Comparison of ENCODE assay signal across 38 cellular contexts in the genomic region with DNA sequence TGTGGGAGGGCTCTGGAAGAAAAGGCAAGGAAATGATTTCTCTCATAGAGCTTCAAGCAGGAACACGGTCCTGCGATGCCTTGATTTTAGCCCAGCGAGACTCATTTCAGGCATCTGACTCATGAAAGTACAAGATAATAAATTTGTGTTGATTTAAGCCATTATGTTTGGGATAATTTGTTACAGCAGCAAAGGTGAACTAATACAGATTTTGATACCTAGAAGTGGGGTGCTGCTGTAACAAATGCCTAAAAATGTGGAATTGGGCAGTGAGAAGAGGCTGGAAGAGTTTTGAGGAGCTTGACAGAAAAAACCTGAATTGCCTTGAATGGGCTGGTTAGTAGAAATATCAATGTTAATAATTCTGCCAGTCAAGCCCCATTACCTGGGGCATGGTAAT.
"Had no signal": no experiment of that assay in that cellular context is flagged by ENCODE, and none has a peak within 500 bp of the region (broad histone marks: within the 10 kb centered on the region; RNA-seq: fewer than 3 reads in every experiment).

No MANE protein-coding gene starts in this region.

- H3K9me3 Mint-ChIP-seq: activated naive CD4-positive, alpha-beta T cell treated with anti-CD3 and anti-CD28 coated beads, Interleukin-2, amount 10 ng/mL, durations not matched to agents 7 days and 5 days; activated T-helper 1 cell treated with anti-CD3 and anti-CD28 coated beads, Interleukin-12 subunit alpha, Interleukin-12 subunit beta, Interleukin-2, Interleukin-4 antibody, amounts not matched to agents 30 ng/mL and 10 ng/mL and 1 ng/mL, durations not matched to agents 14 hours and 24 hours and 36 hours; central memory CD8-positive, alpha-beta T cell had no signal

- H3K4me1 Mint-ChIP-seq: activated T-helper 17 cell treated with anti-CD3 and anti-CD28 coated beads, Interleukin-2, amount 50 U/mL, for 72 hours; brain; central memory CD8-positive, alpha-beta T cell had no signal

- H3K27ac Mint-ChIP-seq: activated naive CD4-positive, alpha-beta T cell treated with anti-CD3 and anti-CD28 coated beads for 36 hours; activated naive CD4-positive, alpha-beta T cell treated with anti-CD3 and anti-CD28 coated beads, Interleukin-2, amount 10 ng/mL, durations not matched to agents 7 days and 5 days; activated naive CD4-positive, alpha-beta T cell treated with anti-CD3 and anti-CD28 coated beads, Interleukin-2, amount 50 U/mL, for 24 hours; activated naive CD8-positive, alpha-beta T cell; activated naive CD8-positive, alpha-beta T cell treated with anti-CD3 and anti-CD28 coated beads, Interleukin-2, amount 50 U/mL, for 24 hours; activated T-cell treated with anti-CD3 and anti-CD28 coated beads, Interleukin-2, amount 50 U/mL, for 24 hours; activated T-cell treated with anti-CD3 and anti-CD28 coated beads, Interleukin-2, amount 50 U/mL, for 72 hours; activated T-helper 1 cell treated with anti-CD3 and anti-CD28 coated beads, Interleukin-12 subunit alpha, Interleukin-12 subunit beta, Interleukin-2, Interleukin-4 antibody, amounts not matched to agents 30 ng/mL and 10 ng/mL and 1 ng/mL, durations not matched to agents 14 hours and 24 hours and 36 hours; activated T-helper 17 cell treated with anti-CD3 and anti-CD28 coated beads, Interleukin-2, amount 50 U/mL, for 72 hours; activated T-helper 2 cell treated with anti-CD3 and anti-CD28 coated beads, Interferon-gamma antibody, Interleukin-2, Interleukin-4, amounts not matched to agents 10 μg/mL and 5 μg/mL and 100 μg/mL, durations not matched to agents 14 hours and 24 hours and 36 hours; brain had no signal

- H3K36me3 ChIP-seq: adrenal gland, ascending aorta, brain microvascular endothelial cell, breast epithelium, cardiac muscle cell had no signal

- H3K36me3 Mint-ChIP-seq: activated naive CD4-positive, alpha-beta T cell treated with anti-CD3 and anti-CD28 coated beads, Interleukin-2, amount 10 ng/mL, durations not matched to agents 7 days and 5 days; brain had no signal

- ATAC-seq: activated naive CD8-positive, alpha-beta T cell treated with anti-CD3 and anti-CD28 coated beads, Interleukin-2, amount 50 U/mL, for 24 hours; activated T-cell treated with anti-CD3 and anti-CD28 coated beads, Interleukin-2, amount 50 U/mL, for 4 hours; activated T-cell treated with anti-CD3 and anti-CD28 coated beads, Interleukin-2, amount 50 U/mL, for 72 hours; activated T-helper 17 cell treated with anti-CD3 and anti-CD28 coated beads, Interleukin-2, amount 50 U/mL, for 72 hours; body of pancreas had no signal

- H3K4me1 ChIP-seq: adrenal gland, ascending aorta, body of pancreas, breast epithelium had no signal

- H3K4me3 ChIP-seq: adrenal gland, ascending aorta, body of pancreas, breast epithelium, cardiac muscle cell had no signal

- H3K27ac ChIP-seq: adrenal gland, ascending aorta, body of pancreas, brain microvascular endothelial cell, breast epithelium, cardiac muscle cell had no signal

- FAIRE-seq: astrocyte, bronchial epithelial cell, colon had no signal

- DNase-seq: activated effector memory CD4-positive, alpha-beta T cell treated with anti-CD3 and anti-CD28 coated beads, Interleukin-2, amount 50 U/mL, for 16 hours; activated effector memory CD4-positive, alpha-beta T cell treated with Interleukin-2 at 50 U/mL for 16 hours; activated gamma-delta T cell; activated gamma-delta T cell treated with Interleukin-2 at 50 U/mL for 16 hours; activated naive CD4-positive, alpha-beta T cell; activated naive CD4-positive, alpha-beta T cell treated with anti-CD3 and anti-CD28 coated beads for 36 hours; activated naive CD4-positive, alpha-beta T cell treated with anti-CD3 and anti-CD28 coated beads, Interleukin-2, amount 10 ng/mL, durations not matched to agents 7 days and 5 days; activated naive CD4-positive, alpha-beta T cell treated with anti-CD3 and anti-CD28 coated beads, Interleukin-2, amount 50 U/mL, for 16 hours; activated naive CD4-positive, alpha-beta T cell treated with Interleukin-2 at 50 U/mL for 16 hours; activated naive CD8-positive, alpha-beta T cell treated with anti-CD3 and anti-CD28 coated beads, Interleukin-2, amount 50 U/mL, for 24 hours; activated T-cell treated with anti-CD3 and anti-CD28 coated beads, Interleukin-2, amount 50 U/mL, for 1 hour; activated T-cell treated with anti-CD3 and anti-CD28 coated beads, Interleukin-2, amount 50 U/mL, for 24 hours; activated T-cell treated with anti-CD3 and anti-CD28 coated beads, Interleukin-2, amount 50 U/mL, for 4 hours; activated T-cell treated with anti-CD3 and anti-CD28 coated beads, Interleukin-2, amount 50 U/mL, for 48 hours; activated T-cell treated with anti-CD3 and anti-CD28 coated beads, Interleukin-2, amount 50 U/mL, for 72 hours; adrenal gland; amniotic stem cell; amygdala; anterior cingulate cortex; aorta; body of pancreas; brain microvascular endothelial cell; caudate nucleus; central memory CD4-positive, alpha-beta T cell; cerebellar nuclear complex had no signal

- H3K9me3 ChIP-seq: adrenal gland, ascending aorta, body of pancreas, breast epithelium had no signal

- H3K27me3 ChIP-seq: adrenal gland, ascending aorta, body of pancreas, breast epithelium, cardiac muscle cell had no signal

- H3K4me3 Mint-ChIP-seq: activated naive CD4-positive, alpha-beta T cell treated with anti-CD3 and anti-CD28 coated beads for 36 hours; activated naive CD4-positive, alpha-beta T cell treated with anti-CD3 and anti-CD28 coated beads, Interleukin-2, amount 10 ng/mL, durations not matched to agents 7 days and 5 days; activated naive CD4-positive, alpha-beta T cell treated with anti-CD3 and anti-CD28 coated beads, Interleukin-2, amount 50 U/mL, for 24 hours; activated naive CD8-positive, alpha-beta T cell; activated naive CD8-positive, alpha-beta T cell treated with anti-CD3 and anti-CD28 coated beads, Interleukin-2, amount 50 U/mL, for 24 hours; activated T-cell treated with anti-CD3 and anti-CD28 coated beads, Interleukin-2, amount 50 U/mL, for 24 hours; activated T-cell treated with anti-CD3 and anti-CD28 coated beads, Interleukin-2, amount 50 U/mL, for 4 hours; activated T-cell treated with anti-CD3 and anti-CD28 coated beads, Interleukin-2, amount 50 U/mL, for 72 hours; activated T-helper 1 cell treated with anti-CD3 and anti-CD28 coated beads, Interleukin-12 subunit alpha, Interleukin-12 subunit beta, Interleukin-2, Interleukin-4 antibody, amounts not matched to agents 30 ng/mL and 10 ng/mL and 1 ng/mL, durations not matched to agents 14 hours and 24 hours and 36 hours; activated T-helper 17 cell treated with anti-CD3 and anti-CD28 coated beads, Interleukin-2, amount 50 U/mL, for 72 hours; brain; central memory CD8-positive, alpha-beta T cell had no signal
